ENCODE assay signal across 24 cellular contexts in the genomic region with DNA sequence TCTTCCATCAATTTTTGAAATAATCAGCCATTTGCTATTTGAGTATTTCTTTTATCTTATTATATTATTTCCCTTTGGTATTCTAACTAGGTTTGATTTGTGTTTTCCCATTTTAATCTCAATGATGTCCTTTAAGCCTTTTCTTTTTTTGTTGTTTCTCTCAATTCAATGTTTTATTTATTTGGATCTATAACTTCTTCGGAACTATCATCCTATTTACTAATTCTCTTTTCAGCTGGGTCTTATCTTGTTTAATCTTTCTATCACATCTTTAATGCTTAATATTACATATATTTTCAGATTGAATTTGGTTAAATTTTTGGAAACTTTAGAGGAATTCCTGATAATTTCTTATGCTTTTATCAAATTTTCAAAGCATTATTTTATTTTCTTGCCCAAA.
"Had no signal": no experiment of that assay in that cellular context is flagged by ENCODE, and none has a peak within 500 bp of the region (broad histone marks: within the 10 kb centered on the region; RNA-seq: fewer than 3 reads in every experiment).

No MANE protein-coding gene starts in this region.

- DNase-seq: dermis blood vessel endothelial cell; dorsolateral prefrontal cortex; effector CD4-positive, alpha-beta T cell; effector memory CD4-positive, alpha-beta T cell; foreskin keratinocyte; gastrocnemius medialis; glutamatergic neuron; head of caudate nucleus; heart right ventricle; hippocampal formation; left cardiac atrium; left lung; left ventricle myocardium superior; lower lobe of right lung; mesenchymal stem cell; mucosa of descending colon; naive B cell had no signal

- ATAC-seq: foreskin keratinocyte, gastrocnemius medialis, heart right ventricle, left cardiac atrium, left lung, left ventricle myocardium superior, lower lobe of right lung, mucosa of descending colon had no signal

- H3K4me3 ChIP-seq: coronary artery, dorsolateral prefrontal cortex, esophagus muscularis mucosa, gastrocnemius medialis, heart right ventricle, left lung, lower lobe of right lung, mucosa of descending colon had no signal

- H3K36me3 ChIP-seq: esophagus muscularis mucosa, gastrocnemius medialis, heart right ventricle, left lung, lower lobe of right lung had no signal

- H3K27ac Mint-ChIP-seq: mesothelial cell of epicardium, naive B cell had no signal

- FAIRE-seq: colon, endothelial cell of umbilical vein, islet of Langerhans, keratinocyte had no signal

- H3K4me1 Mint-ChIP-seq: mesothelial cell of epicardium, naive B cell had no signal

- H3K27me3 Mint-ChIP-seq: naive B cell had no signal

- H3K27ac ChIP-seq: coronary artery, dorsolateral prefrontal cortex, esophagus muscularis mucosa, foreskin keratinocyte, gastrocnemius medialis, heart right ventricle, left lung, lower lobe of right lung had no signal

- H3K4me1 ChIP-seq: esophagus muscularis mucosa, foreskin keratinocyte, gastrocnemius medialis, heart right ventricle, left lung, lower lobe of right lung had no signal

- H3K9me3 ChIP-seq: gastrocnemius medialis had no signal

- H3K4me3 Mint-ChIP-seq: mesothelial cell of epicardium, naive B cell had no signal

- H3K27me3 ChIP-seq: esophagus muscularis mucosa, foreskin keratinocyte, gastrocnemius medialis, heart right ventricle, left lung had no signal
